In genomic region chr9:123093141-123093540, GRCh38 we compare ENCODE assay signal across 24 cellular contexts. TPM values are rescaled to one million over a fixed set of nuclear protein-coding genes. Genes with fewer than 3 reads are reported as not detected.
DNase-seq lines count a peak whose midpoint lies in the region; ATAC-seq, FAIRE-seq and TF ChIP-seq lines count a peak whose summit lies in the region.
"Had no signal": no experiment of that assay in that cellular context is flagged by ENCODE, and none has a peak within 500 bp of the region (broad histone marks: within the 10 kb centered on the region; RNA-seq: fewer than 3 reads in every experiment).

No MANE protein-coding gene starts in this region.

- no peak overlapping the region for H3T11ph ChIP-seq in H9 (ENCODE audit: low read length)

- H3K14ac ChIP-seq in H9 (ENCODE audit: insufficient read depth, low read length) = no peak overlapping the region

- H3K4me2 ChIP-seq in OCI-LY1 (ENCODE audit: low read length) (no peak overlapping the region), H9 (ENCODE audit: insufficient read depth, insufficient read length, low read length) (no peak overlapping the region)
- H3K4me2 ChIP-seq: BLaER1, KMS-11, PC-9, SK-N-SH had no signal

- peaks cover 44% of the 10 kb centered on the region for H3K4me1 Mint-ChIP-seq in memory B cell
- peaks cover 50 to 93% of the 10 kb centered on the region in 2 donors for H3K4me1 Mint-ChIP-seq in stimulated activated naive B cell treated with anti-CD40 and anti-IgM and Interleukin-4, amounts not matched to agents 10 μg/mL and 1 μg/mL and 100 μg/mL, for 72 hours
- peaks cover 19 to 21% of the 10 kb centered on the region in 2 experiments for H3K4me1 Mint-ChIP-seq in H9

- H3K9me3 Mint-ChIP-seq in memory B cell (no peaks in the 10 kb centered on the region), H9 (no peaks in the 10 kb centered on the region)
- no peaks in the 10 kb centered on the region for H3K9me3 Mint-ChIP-seq in stimulated activated naive B cell treated with anti-CD40 and anti-IgM and Interleukin-4, amounts not matched to agents 10 μg/mL and 1 μg/mL and 100 μg/mL, for 72 hours
- H3K9me3 Mint-ChIP-seq: CD4-positive, alpha-beta T cell had no signal

- H3K36me3 Mint-ChIP-seq in memory B cell (peaks cover 9% of the 10 kb centered on the region), H9 (ENCODE audit: insufficient read depth in 1 of 3, low read depth in 3 of 3) (peaks cover 29 to 80% (median 64%) of the 10 kb centered on the region in 3 experiments; a peak in 6 of 7 replicates)
- peaks cover 43 to 72% of the 10 kb centered on the region in 2 donors for H3K36me3 Mint-ChIP-seq in stimulated activated naive B cell treated with anti-CD40 and anti-IgM and Interleukin-4, amounts not matched to agents 10 μg/mL and 1 μg/mL and 100 μg/mL, for 72 hours

- H3K27ac Mint-ChIP-seq in memory B cell (peak overlapping the region; percentile 38), H9 (peak overlapping the region in 1 of 3 experiments; percentile 23; a peak in 1 of 7 replicates)
- H3K27ac Mint-ChIP-seq in stimulated activated naive B cell treated with anti-CD40 and anti-IgM and Interleukin-4, amounts not matched to agents 10 μg/mL and 1 μg/mL and 100 μg/mL, for 72 hours = peak overlapping the region; percentile 60
- H3K27ac Mint-ChIP-seq: CD4-positive, alpha-beta T cell had no signal

- WGBS in H9 (ENCODE audit: extremely low coverage, insufficient read length, low lambda C conversion rate) = no CpG with 5 or more reads among the region's 3 CpGs

- H4K5ac ChIP-seq in H9 (ENCODE audit: insufficient read length, low read depth, low read length) = no peak overlapping the region

- H2BK120ac ChIP-seq in H9 (ENCODE audit: low read depth, low read length, poor library complexity, severe bottlenecking) = no peak overlapping the region

- H3K36me3 ChIP-seq in OCI-LY1 (ENCODE audit: insufficient read depth, low read length) = peaks cover 59% of the 10 kb centered on the region

- H4K91ac ChIP-seq in H9 (ENCODE audit: insufficient read length, low read depth, low read length) = no peak overlapping the region

- H3K27ac ChIP-seq in OCI-LY1 (ENCODE audit: low read depth, low read length, poor library complexity, severe bottlenecking) (peak overlapping the region; percentile 7), H9 (ENCODE audit: insufficient read length, low read depth, low read length) (no peak overlapping the region)
- H3K27ac ChIP-seq: BLaER1, KMS-11, PC-9, RWPE1 had no signal

- no peak overlapping the region for H3K4me3 ChIP-seq in OCI-LY1 (ENCODE audit: low read depth, low read length, poor library complexity, severe bottlenecking)
- H3K4me3 ChIP-seq: BLaER1, PC-9 had no signal

- H3K27me3 Mint-ChIP-seq in memory B cell (no peaks in the 10 kb centered on the region), H9 (ENCODE audit: low read depth) (no peaks in the 10 kb centered on the region)
- no peaks in the 10 kb centered on the region for H3K27me3 Mint-ChIP-seq in stimulated activated naive B cell treated with anti-CD40 and anti-IgM and Interleukin-4, amounts not matched to agents 10 μg/mL and 1 μg/mL and 100 μg/mL, for 72 hours
- H3K27me3 Mint-ChIP-seq: CD4-positive, alpha-beta T cell had no signal

- no peak overlapping the region for H2BK20ac ChIP-seq in H9 (ENCODE audit: low read depth, low read length, poor library complexity, severe bottlenecking)

- DNase-seq in GM18507 (ENCODE audit: extremely low spot score, insufficient read length, low read depth) (no peak), memory B cell (ENCODE audit: low spot score in 2 of 2) (no peak), H9 (no peak), RCC 7860 (ENCODE audit: low spot score) (no peak)
- no peak for DNase-seq in stimulated activated naive B cell treated with anti-CD40 and anti-IgM and Interleukin-4, amounts not matched to agents 10 μg/mL and 1 μg/mL and 100 μg/mL, for 72 hours
- DNase-seq: CD4-positive, alpha-beta T cell; COR-L47; DMS79; GOT3; NCI-H1694; NCI-H2081; NCI-H2171 treated with DMSO at 0.1 percent for 48 hours; NCI-H446; NCI-H526 treated with DMSO at 0.1 percent for 48 hours; PC-9; SHP77 treated with DMSO at 0.1 percent for 48 hours; SK-N-SH had no signal

- H3K9me3 ChIP-seq in OCI-LY1 (ENCODE audit: low read length) (no peaks in the 10 kb centered on the region), H9 (ENCODE audit: control insufficient read depth, low read depth, low read length) (no peaks in the 10 kb centered on the region)
- H3K9me3 ChIP-seq: BLaER1, SK-N-SH had no signal

- no peak overlapping the region for H2BK5ac ChIP-seq in H9 (ENCODE audit: insufficient read length, low read length)

- H3K9me2 ChIP-seq in OCI-LY1 (ENCODE audit: low read depth, low read length) = no peaks in the 10 kb centered on the region
- H3K9me2 ChIP-seq: SK-N-SH had no signal

- no peaks in the 10 kb centered on the region for H3K23me2 ChIP-seq in H9 (ENCODE audit: insufficient read length, low read depth, low read length, poor library complexity, severe bottlenecking)

- H4K8ac ChIP-seq in H9 (replicated peaks; ENCODE audit: insufficient read length, low read depth, low read length) = no peak overlapping the region

- no peak overlapping the region for H2AK5ac ChIP-seq in H9 (ENCODE audit: insufficient read length, low read length)

- no peaks in the 10 kb centered on the region for H3K27me3 ChIP-seq in OCI-LY1 (ENCODE audit: insufficient read depth, low read length)
- H3K27me3 ChIP-seq in H9 (ENCODE audit: insufficient read depth, low read length) = no peaks in the 10 kb centered on the region
- H3K27me3 ChIP-seq: BLaER1 had no signal

- FAIRE-seq in GM18507 (lab: Jason Lieb, UNC) (peak; percentile 12), RCC 7860 (lab: Jason Lieb, UNC) (no peak)
- FAIRE-seq: HTR-8/SVneo had no signal

- no peak overlapping the region for H2BK15ac ChIP-seq in H9 (ENCODE audit: low read depth, low read length)

- H3K18ac ChIP-seq in H9 (ENCODE audit: insufficient read length, low read depth, low read length) = no peak overlapping the region

- H3K4ac ChIP-seq in H9 (ENCODE audit: low read depth, low read length) = no peak overlapping the region

- H3K56ac ChIP-seq in H9 (ENCODE audit: insufficient read length, low read depth, low read length) = no peak overlapping the region

- H3K23ac ChIP-seq in H9 (ENCODE audit: insufficient read length, low read depth, low read length) = no peak overlapping the region

- ATAC-seq in memory B cell (ENCODE audit: low read depth) (no peak), GM21515 (IDR thresholded peaks at IDR 0.05; ENCODE audit: unreplicated experiment) (no peak)
- ATAC-seq in stimulated activated naive B cell treated with anti-CD40 and anti-IgM and Interleukin-4, amounts not matched to agents 10 μg/mL and 1 μg/mL and 100 μg/mL, for 72 hours (replicated peaks) = no peak
- ATAC-seq: HCT116 had no signal

- no peaks in the 10 kb centered on the region for H4K20me1 ChIP-seq in OCI-LY1 (ENCODE audit: insufficient read depth, low read length)
- H4K20me1 ChIP-seq in H9 (ENCODE audit: control insufficient read depth, insufficient read depth, insufficient read length) = no peaks in the 10 kb centered on the region
- H4K20me1 ChIP-seq: BLaER1 had no signal

- no peak overlapping the region for H3K4me3 Mint-ChIP-seq in memory B cell
- no peak overlapping the region for H3K4me3 Mint-ChIP-seq in stimulated activated naive B cell treated with anti-CD40 and anti-IgM and Interleukin-4, amounts not matched to agents 10 μg/mL and 1 μg/mL and 100 μg/mL, for 72 hours
- no peak overlapping the region for H3K4me3 Mint-ChIP-seq in H9
- H3K4me3 Mint-ChIP-seq: CD4-positive, alpha-beta T cell had no signal

- H3K4me1 ChIP-seq in OCI-LY1 (ENCODE audit: insufficient read depth, low read length, severe bottlenecking) = peaks cover 73% of the 10 kb centered on the region
- peaks cover 11% of the 10 kb centered on the region; the same call in 1 of the 2 replicates for H3K4me1 ChIP-seq in H9 (ENCODE audit: insufficient read depth, low read length)

- H3K9ac ChIP-seq in OCI-LY1 (ENCODE audit: low read length) (no peak overlapping the region; the same call in 1 of the 2 replicates), H9 (ENCODE audit: extremely low read depth, insufficient read length, low read length) (no peak overlapping the region)
- H3K9ac ChIP-seq: BLaER1, KMS-11, SK-N-SH had no signal

- no peaks in the 10 kb centered on the region for H3K79me1 ChIP-seq in H9 (ENCODE audit: insufficient read depth, low read depth, low read length, poor library complexity, severe bottlenecking)

- H3K79me2 ChIP-seq in OCI-LY1 (ENCODE audit: insufficient read depth, low read length) (no peaks in the 10 kb centered on the region), H9 (ENCODE audit: insufficient read depth, low read length) (no peaks in the 10 kb centered on the region)

- H2BK12ac ChIP-seq in H9 (ENCODE audit: insufficient read length, low read depth, low read length) = no peak overlapping the region

- H2AFZ ChIP-seq in OCI-LY1 (ENCODE audit: low read length) (no peak overlapping the region), H9 (ENCODE audit: low read length) (no peak overlapping the region)
- H2AFZ ChIP-seq: PC-9 had no signal

- TF ChIP-seq CTCF in OCI-LY1 (IDR thresholded peaks at IDR 0.05; ENCODE audit: low read length) (no peak), H9 (conservative IDR thresholded peaks at IDR 0.05) (no peak)

- H3F3A ChIP-seq in OCI-LY1 (ENCODE audit: insufficient read depth, low read length) = no peaks in the 10 kb centered on the region

RNA-seq across cellular contexts. Expression of gene GPR21, which starts 59.7 kb away (rescaled TPM):
- 0.87 and 1.0 TPM in 2 replicates for total RNA-seq in H9 (2021)
